ENCODE assay signal across 10 cellular contexts in genomic region chr7:105768898-105769507, GRCh38.
"Had no signal": no experiment of that assay in that cellular context is flagged by ENCODE, and none has a peak within 500 bp of the region (broad histone marks: within the 10 kb centered on the region; RNA-seq: fewer than 3 reads in every experiment).

No MANE protein-coding gene starts in this region.

- ATAC-seq: lower lobe of right lung had no signal

- H3K9me3 ChIP-seq: lower lobe of right lung, ovary, testis had no signal

- H3K4me1 ChIP-seq: lower lobe of right lung, testis had no signal

- DNase-seq: activated CD8-positive, alpha-beta memory T cell treated with anti-CD3 and anti-CD28 coated beads, Interleukin-2, amount 50 U/mL, for 4 hours; activated CD8-positive, alpha-beta T cell treated with anti-CD3 and anti-CD28 coated beads for 36 hours; activated naive CD8-positive, alpha-beta T cell treated with anti-CD3 and anti-CD28 coated beads, Interleukin-2, amount 10 ng/mL, durations not matched to agents 7 days and 5 days; aorta; glutamatergic neuron; lower lobe of right lung; nephron progenitor cell; ovary; stimulated activated CD4-positive, alpha-beta T cell treated with anti-CD3 and anti-CD28 coated beads, Interleukin-2, amount 100 ng/mL, for 48 hours; testis had no signal

- H3K27me3 ChIP-seq: ovary, testis had no signal

- H3K27ac ChIP-seq: lower lobe of right lung, ovary, testis had no signal

- H3K36me3 ChIP-seq: lower lobe of right lung, ovary had no signal

- H3K4me3 ChIP-seq: lower lobe of right lung, ovary, testis had no signal
